26 cellular contexts compared by ENCODE assay signal in genomic region chr3:157776822-157777221, GRCh38.
"Had no signal": no experiment of that assay in that cellular context is flagged by ENCODE, and none has a peak within 500 bp of the region (broad histone marks: within the 10 kb centered on the region; RNA-seq: fewer than 3 reads in every experiment).

No MANE protein-coding gene starts in this region.

- H3K36me3 ChIP-seq: stomach, suprapubic skin, thoracic aorta, thyroid gland, tibial artery, tibial nerve, transverse colon, upper lobe of left lung, upper lobe of right lung, uterus, vagina had no signal

- H3K27me3 ChIP-seq: stomach, suprapubic skin, testis, thyroid gland, tibial artery, tibial nerve, transverse colon, upper lobe of left lung, upper lobe of right lung, uterus, vagina had no signal

- ATAC-seq: stimulated activated effector memory CD8-positive, alpha-beta T cell treated with anti-CD3 and anti-CD28 coated beads, Interleukin-12 subunit alpha, Interleukin-12 subunit beta, amount 100 ng/mL, for 72 hours; stimulated activated memory B cell treated with anti-CD40 and anti-IgM and Interleukin-4, amounts not matched to agents 10 μg/mL and 1 μg/mL and 100 μg/mL, for 72 hours; stimulated activated naive B cell treated with anti-CD40 and anti-IgM and Interleukin-4, amounts not matched to agents 10 μg/mL and 1 μg/mL and 100 μg/mL, for 72 hours; stimulated activated naive CD8-positive, alpha-beta T cell treated with anti-CD3 and anti-CD28 coated beads, Interleukin-15, amount 100 ng/mL, for 72 hours; stimulated activated naive CD8-positive, alpha-beta T cell treated with anti-CD3 and anti-CD28 coated beads, Interleukin-15, Interleukin-2, amounts not matched to agents 100 U/mL and 50 U/mL, for 24 hours; upper lobe of right lung had no signal

- H3K27ac ChIP-seq: stomach, suprapubic skin, testis, thoracic aorta, thyroid gland, tibial artery, tibial nerve, transverse colon, upper lobe of left lung, upper lobe of right lung, uterus, vagina had no signal

- DNase-seq: stimulated activated CD4-positive, alpha-beta T cell treated with anti-CD3 and anti-CD28 coated beads, Interleukin-2, amount 100 ng/mL, for 48 hours; stimulated activated CD4-positive, alpha-beta T cell treated with anti-CD3 and anti-CD28 coated beads, Interleukin-4, amount 100 ng/mL, for 1 hour; stimulated activated CD4-positive, alpha-beta T cell treated with anti-CD3 and anti-CD28 coated beads, Interleukin-4, amount 100 ng/mL, for 24 hours; stimulated activated CD4-positive, alpha-beta T cell treated with anti-CD3 and anti-CD28 coated beads, Interleukin-4, amount 100 ng/mL, for 4 hours; stimulated activated CD8-positive, alpha-beta memory T cell treated with anti-CD3 and anti-CD28 coated beads, Interleukin-4, amount 100 ng/mL, for 48 hours; stimulated activated naive B cell treated with anti-CD40 and anti-IgM and Interleukin-4, amounts not matched to agents 10 μg/mL and 1 μg/mL and 100 μg/mL, for 72 hours; stimulated activated naive CD4-positive, alpha-beta T cell; stimulated activated naive CD4-positive, alpha-beta T cell treated with Interleukin-2 at 50 U/mL for 16 hours; stimulated activated naive CD8-positive, alpha-beta T cell treated with anti-CD3 and anti-CD28 coated beads, Interleukin-15, amount 100 ng/mL, for 72 hours; stimulated activated naive CD8-positive, alpha-beta T cell treated with anti-CD3 and anti-CD28 coated beads, Interleukin-15, Interleukin-2, amounts not matched to agents 100 U/mL and 50 U/mL, for 24 hours; stomach; substantia nigra; testis; thyroid gland; tibial artery; transverse colon; trophoblast cell; upper lobe of left lung; upper lobe of right lung; uterus had no signal

- H3K9me3 ChIP-seq: stomach, suprapubic skin, testis, thoracic aorta, thyroid gland, tibial artery, upper lobe of left lung, upper lobe of right lung, uterus, vagina had no signal

- H3K4me3 ChIP-seq: stomach, suprapubic skin, testis, thoracic aorta, thyroid gland, tibial artery, tibial nerve, transverse colon, upper lobe of left lung, upper lobe of right lung, uterus, vagina had no signal

- H3K4me1 ChIP-seq: stomach, suprapubic skin, testis, thyroid gland, tibial artery, tibial nerve, transverse colon, upper lobe of left lung, upper lobe of right lung, uterus, vagina had no signal
